In genomic region chr17:79706931-79707382, GRCh38 we compare ENCODE assay signal across 16 cellular contexts. TPM values are rescaled to one million over a fixed set of nuclear protein-coding genes. Genes with fewer than 3 reads are reported as not detected.
A peak's percentile ranks its signal among the peaks of the same experiment; 100 is the strongest.
DNase-seq lines count a peak whose midpoint lies in the region; FAIRE-seq and TF ChIP-seq lines count a peak whose summit lies in the region.
"Had no signal": no experiment of that assay in that cellular context is flagged by ENCODE, and none has a peak within 500 bp of the region (broad histone marks: within the 10 kb centered on the region; RNA-seq: fewer than 3 reads in every experiment).

No MANE protein-coding gene starts in this region.

- H3K4me3 Mint-ChIP-seq in Caco-2 (ENCODE audit: unreplicated experiment): no peak overlapping the region

- H3K4me1 ChIP-seq in Caco-2 (no peaks in the 10 kb centered on the region), small intestine (ENCODE audit: control insufficient read depth in 2 of 2, insufficient read depth in 1 of 2, low read depth in 1 of 2, low read length in 1 of 2) (no peaks in the 10 kb centered on the region)
- H3K4me1 ChIP-seq: HAP-1, psoas muscle had no signal

- H3K27ac ChIP-seq in small intestine (ENCODE audit: low read depth in 1 of 2, low read length in 1 of 2): no peak overlapping the region
- H3K27ac ChIP-seq: psoas muscle, RWPE1 had no signal

- H3K9me3 ChIP-seq in Caco-2 (no peaks in the 10 kb centered on the region), small intestine (ENCODE audit: control insufficient read depth, low read depth) (no peaks in the 10 kb centered on the region)
- H3K9me3 ChIP-seq: HAP-1, psoas muscle had no signal

- H3K9me3 Mint-ChIP-seq in Caco-2 (ENCODE audit: unreplicated experiment): no peaks in the 10 kb centered on the region

- no peaks in the 10 kb centered on the region for H3K27me3 Mint-ChIP-seq in Caco-2 (ENCODE audit: insufficient read depth, unreplicated experiment)

- H3K4me1 Mint-ChIP-seq in Caco-2 (ENCODE audit: low read depth, unreplicated experiment): no peaks in the 10 kb centered on the region

- TF ChIP-seq CTCF in fibroblast of villous mesenchyme (IDR thresholded peaks at IDR 0.05; ENCODE audit: insufficient read depth, low read depth, low read length): no peak
- TF ChIP-seq CTCF in Caco-2 (IDR thresholded peaks at IDR 0.05; ENCODE audit: insufficient read depth in 1 of 2, low read depth in 1 of 2, low read length in 1 of 2, severe bottlenecking in 1 of 2, unreplicated experiment in 1 of 2): no peak

- intact Hi-C loops in Caco-2 (cut with micrococcal nuclease; ENCODE audit: unreplicated experiment): loop anchor here (5.0 to 10.0 kb wide), 2 partner anchors 40 to 82 kb away; no protein-coding TSS in a partner anchor

- H3K36me3 Mint-ChIP-seq in Caco-2 (ENCODE audit: insufficient read depth, unreplicated experiment): no peaks in the 10 kb centered on the region

- POLR2A ChIA-PET in Caco-2 (lab: Charles Lee): no interaction called here

- DNase-seq in G401 (ENCODE audit: low spot score) (peak; percentile 89), NCI-H524 (lab: John Stamatoyannopoulos, UW) (peak; percentile 100), fibroblast of villous mesenchyme (ENCODE audit: low read depth) (peak; percentile 5), pons (ENCODE audit: low spot score) (peak; percentile 13), H54 (ENCODE audit: insufficient read length, low spot score) (no peak), Caco-2 (no peak), small intestine (no peak)
- no peak for DNase-seq in activated naive CD4-positive, alpha-beta T cell (lab: John Stamatoyannopoulos, UW)
- DNase-seq: GDM1; KG1; NCI-H1417 treated with DMSO at 0.1 percent for 48 hours; psoas muscle; stimulated activated CD4-positive, alpha-beta T cell treated with anti-CD3 and anti-CD28 coated beads, Interleukin-2, amount 100 ng/mL, for 48 hours had no signal

- CTCF ChIA-PET in Caco-2 (lab: Charles Lee): interaction anchor here (1.0 to 3.1 kb wide), 2 partner anchors 35 to 306 kb away, joined by 4 to 18 read pairs; no protein-coding TSS in a partner anchor

- H3K36me3 ChIP-seq in Caco-2 (ENCODE audit: control insufficient read depth, insufficient read depth, low read length) (no peaks in the 10 kb centered on the region), small intestine (ENCODE audit: control insufficient read depth in 2 of 2, insufficient read depth in 2 of 2, low read length in 2 of 2) (no peaks in the 10 kb centered on the region)
- H3K36me3 ChIP-seq: HAP-1 had no signal

- no peak for TF ChIP-seq POLR2A in H54 (IDR thresholded peaks at IDR 0.05; ENCODE audit: low read depth, low read length)

- H3K27ac Mint-ChIP-seq in Caco-2 (ENCODE audit: unreplicated experiment): no peak overlapping the region

- no TSS peak for BruUV-seq in Caco-2 (replicated peaks; lab: Mats Ljungman, UMichigan)

- H3K4me3 ChIP-seq in fibroblast of villous mesenchyme (ENCODE audit: low read depth, low read length): no peak overlapping the region
- no peak overlapping the region for H3K4me3 ChIP-seq in Caco-2 (ENCODE audit: low read depth, low read length)
- no peak overlapping the region for H3K4me3 ChIP-seq in small intestine (ENCODE audit: low read depth in 1 of 2, low read length in 2 of 2)
- H3K4me3 ChIP-seq: HAP-1, psoas muscle had no signal

- H3K27me3 ChIP-seq in Caco-2 (replicated peaks; ENCODE audit: control insufficient read depth, insufficient read depth, low read length) (no peaks in the 10 kb centered on the region), small intestine (ENCODE audit: control insufficient read depth in 2 of 2, insufficient read depth in 2 of 2, low read length in 2 of 2) (no peaks in the 10 kb centered on the region)

- FAIRE-seq in H54 (lab: Jason Lieb, UNC): no peak
- no peak for FAIRE-seq in small intestine (lab: Jason Lieb, UNC)
- FAIRE-seq: islet of Langerhans had no signal

- WGBS in small intestine, 3 donors: 49 to 60% (median 52%) methylated on average over 8 to 13 of the region's 13 CpGs

- in situ Hi-C loops in G401 (cut with HindIII; ENCODE audit: low sequenced_read_pairs): no loop called here

RNA-seq across cellular contexts. Expression of gene ENPP7, which starts 23.8 kb away (rescaled TPM):
- not detected in 2 replicates for total RNA-seq in G401 (2014; rRNA removed; shearing (Covaris generic))
- total RNA-seq in fibroblast of villous mesenchyme (not detected in 2 replicates), Caco-2 (2022) (0.30 and 0.34 TPM in 2 replicates)
- 100 to 1,000 TPM in 2 of 3 donors, 10 to 100 TPM in 1; 15.3 to 197 (median 114) TPM for polyA plus RNA-seq in small intestine
- total RNA-seq: psoas muscle had no signal

Comparison
In these comparisons a context has a peak if more than half of its experiments do, and no peak if none do; other contexts are left out.
1. DNase-seq: peak in G401 (single experiment), NCI-H524 (2 of 2), fibroblast of villous mesenchyme (single experiment) and pons (single experiment); none in H54 (single experiment), Caco-2 (0 of 2), activated naive CD4-positive, alpha-beta T cell (0 of 4) and small intestine (single experiment).